1 cellular context compared by ENCODE assay signal in genomic region chr9:131181091-131181681, GRCh38.
TF ChIP-seq lines count a peak whose summit lies in the region.

No MANE protein-coding gene starts in this region.

TF ChIP-seq in GM12878, 131 proteins besides CTCF, POLR2A, EP300 and RAD21 (continued from another document):
- no peak for TF ChIP-seq E2F4 (IDR thresholded peaks at IDR 0.05; ENCODE audit: low read depth, low read length)
- TF ChIP-seq HSF1 (IDR thresholded peaks at IDR 0.05; ENCODE audit: low read depth, low read length), result no peak
- TF ChIP-seq IRF3 (IDR thresholded peaks at IDR 0.05), result no peak
- TF ChIP-seq MTA2 (IDR thresholded peaks at IDR 0.05; ENCODE audit: low read depth), result no peak
- TF ChIP-seq NBN (IDR thresholded peaks at IDR 0.05), result no peak
- TF ChIP-seq RBBP5 (conservative IDR thresholded peaks at IDR 0.05), result no peak
- TF ChIP-seq, protein P1, sequence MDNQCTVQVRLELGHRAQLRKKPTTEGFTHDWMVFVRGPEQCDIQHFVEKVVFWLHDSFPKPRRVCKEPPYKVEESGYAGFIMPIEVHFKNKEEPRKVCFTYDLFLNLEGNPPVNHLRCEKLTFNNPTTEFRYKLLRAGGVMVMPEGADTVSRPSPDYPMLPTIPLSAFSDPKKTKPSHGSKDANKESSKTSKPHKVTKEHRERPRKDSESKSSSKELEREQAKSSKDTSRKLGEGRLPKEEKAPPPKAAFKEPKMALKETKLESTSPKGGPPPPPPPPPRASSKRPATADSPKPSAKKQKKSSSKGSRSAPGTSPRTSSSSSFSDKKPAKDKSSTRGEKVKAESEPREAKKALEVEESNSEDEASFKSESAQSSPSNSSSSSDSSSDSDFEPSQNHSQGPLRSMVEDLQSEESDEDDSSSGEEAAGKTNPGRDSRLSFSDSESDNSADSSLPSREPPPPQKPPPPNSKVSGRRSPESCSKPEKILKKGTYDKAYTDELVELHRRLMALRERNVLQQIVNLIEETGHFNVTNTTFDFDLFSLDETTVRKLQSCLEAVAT (IDR thresholded peaks at IDR 0.05), result no peak
